Comparison of ENCODE assay signal across 25 cellular contexts in the genomic region with DNA sequence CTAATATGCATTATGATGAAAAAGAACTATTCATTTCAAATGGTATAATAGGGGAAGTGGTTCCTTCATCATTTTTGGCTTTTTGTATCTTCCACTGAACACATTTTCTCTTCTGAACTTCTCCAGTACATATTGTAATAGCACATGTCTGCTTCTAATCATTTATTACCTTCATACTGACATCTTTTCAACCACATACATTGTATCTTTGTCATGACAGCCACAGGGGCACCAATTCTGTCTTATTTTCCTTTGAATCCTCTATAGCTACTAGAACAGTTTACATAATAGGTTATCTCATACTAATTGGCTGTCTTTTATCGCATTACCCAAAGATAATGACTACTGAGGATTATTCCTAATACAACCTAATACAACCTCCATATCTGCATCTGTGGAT.
"Had no signal": no experiment of that assay in that cellular context is flagged by ENCODE, and none has a peak within 500 bp of the region (broad histone marks: within the 10 kb centered on the region; RNA-seq: fewer than 3 reads in every experiment).

No MANE protein-coding gene starts in this region.

- H3K27ac ChIP-seq: neutrophil, pancreas, prostate gland, skin epidermis, spleen, stomach, thoracic aorta, thyroid gland, tibial nerve, upper lobe of left lung, vagina had no signal

- H3K4me2 ChIP-seq: smooth muscle cell had no signal

- FAIRE-seq: pancreas, urothelium cell line had no signal

- H3K27me3 ChIP-seq: neutrophil, pancreas, spleen, stomach, thyroid gland, tibial nerve, upper lobe of left lung, vagina had no signal

- H3K36me3 ChIP-seq: neutrophil, pancreas, prostate gland, spleen, stomach, thoracic aorta, thyroid gland, tibial nerve, upper lobe of left lung, vagina had no signal

- H3K4me3 ChIP-seq: pancreas, prostate gland, skin epidermis, smooth muscle cell, spleen, stomach, thoracic aorta, thyroid gland, tibial nerve, upper lobe of left lung, vagina had no signal

- DNase-seq: naive thymus-derived CD4-positive, alpha-beta T cell; natural killer cell; nucleus accumbens; pancreas; right cardiac atrium; spleen; stimulated activated CD4-positive, alpha-beta T cell treated with anti-CD3 and anti-CD28 coated beads, Interleukin-12 subunit alpha, Interleukin-12 subunit beta, amount 100 ng/mL, for 4 hours; stimulated activated CD4-positive, alpha-beta T cell treated with anti-CD3 and anti-CD28 coated beads, Interleukin-1b, Interleukin-23, amount 100 ng/mL, for 48 hours; stimulated activated CD4-positive, alpha-beta T cell treated with anti-CD3 and anti-CD28 coated beads, Interleukin-4, amount 100 ng/mL, for 24 hours; stimulated activated naive B cell treated with anti-CD40 and anti-IgM and Interleukin-4, amounts not matched to agents 10 μg/mL and 1 μg/mL and 100 μg/mL, for 72 hours; stimulated activated naive CD4-positive, alpha-beta T cell treated with Interleukin-2 at 50 U/mL for 16 hours; stomach; thyroid gland; trophoblast cell; upper lobe of left lung had no signal

- H3K9me3 ChIP-seq: neutrophil, pancreas, prostate gland, spleen, stomach, thoracic aorta, thyroid gland, tibial nerve, upper lobe of left lung, vagina had no signal

- H3K4me1 ChIP-seq: pancreas, prostate gland, spleen, stomach, thyroid gland, tibial nerve, upper lobe of left lung, vagina had no signal

- ATAC-seq: naive thymus-derived CD4-positive, alpha-beta T cell; natural killer cell; pancreas; right cardiac atrium; sciatic nerve; stimulated activated effector memory CD8-positive, alpha-beta T cell treated with anti-CD3 and anti-CD28 coated beads, Interleukin-12 subunit alpha, Interleukin-12 subunit beta, amount 100 ng/mL, for 72 hours; stimulated activated naive B cell treated with anti-CD40 and anti-IgM and Interleukin-4, amounts not matched to agents 10 μg/mL and 1 μg/mL and 100 μg/mL, for 72 hours had no signal
